ENCODE assay signal across 8 cellular contexts in the genomic region with DNA sequence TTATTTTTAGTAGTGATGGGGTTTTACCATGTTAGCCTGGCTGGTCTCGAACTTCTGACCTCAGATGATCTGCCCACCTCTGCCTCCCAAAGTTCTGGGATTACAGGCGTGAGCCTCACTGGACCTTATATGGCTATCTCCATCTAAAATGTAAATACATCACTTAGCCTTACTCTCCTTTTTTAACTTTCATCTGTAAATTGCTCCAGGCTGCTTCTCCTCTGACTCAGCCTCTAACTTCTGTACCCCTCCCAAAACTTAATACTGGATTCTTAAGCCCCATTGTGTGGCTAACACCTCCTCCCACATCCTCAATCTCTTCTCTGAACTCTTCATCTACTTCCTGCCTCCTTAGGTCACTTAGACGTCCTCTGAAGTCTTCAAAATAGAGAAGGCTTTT. TPM values are rescaled to one million over a fixed set of nuclear protein-coding genes. Genes with fewer than 3 reads are reported as not detected.
DNase-seq lines count a peak whose midpoint lies in the region; ATAC-seq and TF ChIP-seq lines count a peak whose summit lies in the region.

No MANE protein-coding gene starts in this region.

- peaks cover 44 to 71% (median 50%) of the 10 kb centered on the region in 10 experiments for H3K4me1 ChIP-seq in BLaER1 treated with 17β-estradiol and CSF1 and Interleukin-3, amounts not matched to agents 10 nM and 100 nM
- H3K4me1 ChIP-seq in HCT116 (ENCODE audit: control insufficient read depth in 1 of 2, insufficient read depth in 2 of 2, low read length in 2 of 2) (peaks cover 22 to 74% of the 10 kb centered on the region in 2 experiments), left lung (peaks cover 38 to 76% of the 10 kb centered on the region in 2 donors), thyroid gland (peaks cover 7 to 20% of the 10 kb centered on the region in 2 donors)

- ATAC-seq in HCT116 (peak; percentile 12; the same call in 1 of the 2 replicates), left lung (peak; percentile 4), GM21786 (IDR thresholded peaks at IDR 0.05; ENCODE audit: unreplicated experiment) (no peak), HG02759 (IDR thresholded peaks at IDR 0.05; ENCODE audit: unreplicated experiment) (no peak), HG02798 (IDR thresholded peaks at IDR 0.05; ENCODE audit: poor library complexity, unreplicated experiment) (no peak)
- peak; percentile 56 for ATAC-seq in activated CD8-positive, alpha-beta T cell treated with anti-CD3 and anti-CD28 coated beads, Interleukin-2, amount 10 ng/mL, durations not matched to agents 7 days and 5 days

- BruUV-seq in HCT116 (replicated peaks; lab: Mats Ljungman, UMichigan): no TSS peak

- peaks cover 5% of the 10 kb centered on the region for H3K27me3 Mint-ChIP-seq in activated CD8-positive, alpha-beta T cell treated with anti-CD3 and anti-CD28 coated beads, Interleukin-2, amount 10 ng/mL, durations not matched to agents 7 days and 5 days (ENCODE audit: low read depth)

- intact Hi-C loops in HCT116 (cut with micrococcal nuclease) (no loop called here), left lung (cut with DNase I) (no loop called here), thyroid gland (cut with DNase I) (no loop called here)

- DNase-seq in HCT116 (ENCODE audit: low read depth, low spot score) (peak; percentile 49), left lung (no peak), thyroid gland (no peak)
- peak; percentile 80 for DNase-seq in activated CD8-positive, alpha-beta T cell treated with anti-CD3 and anti-CD28 coated beads, Interleukin-2, amount 10 ng/mL, durations not matched to agents 7 days and 5 days

- no peak overlapping the region for H2AFZ ChIP-seq in HCT116 (ENCODE audit: low read depth, low read length, poor library complexity, severe bottlenecking)

- H3K9me2 ChIP-seq in HCT116 (ENCODE audit: insufficient read depth): no peaks in the 10 kb centered on the region

- peaks cover 0 to 18% (median 12%) of the 10 kb centered on the region in 11 experiments; a peak in 13 of 22 replicates for H3K36me3 ChIP-seq in BLaER1 treated with 17β-estradiol and CSF1 and Interleukin-3, amounts not matched to agents 10 nM and 100 nM
- H3K36me3 ChIP-seq in HCT116 (ENCODE audit: control insufficient read depth in 1 of 2, insufficient read depth in 2 of 2, low read length in 2 of 2) (no peaks in the 10 kb centered on the region), left lung (peaks cover 0 to 6% of the 10 kb centered on the region in 2 donors), thyroid gland (no peaks in the 10 kb centered on the region)

- RAD21 ChIA-PET in HCT116 (lab: Charles Lee; ENCODE audit: low non-redundant PET in 1 of 2, low total read pairs in 2 of 2, uncharacterized antibody in 2 of 2, unreplicated experiment in 2 of 2): interaction anchor here in 1 of 2 experiments (0.7 kb wide), 1 partner anchor 304 kb away, joined by 3 read pairs; no protein-coding TSS in a partner anchor

- peak overlapping the region; percentile 77 for H3K27ac Mint-ChIP-seq in activated CD8-positive, alpha-beta T cell treated with anti-CD3 and anti-CD28 coated beads, Interleukin-2, amount 10 ng/mL, durations not matched to agents 7 days and 5 days

- H3K79me2 ChIP-seq in HCT116 (ENCODE audit: insufficient read depth, low read length): peaks cover 9% of the 10 kb centered on the region; the same call in 1 of the 2 replicates

- H3K27ac ChIP-seq in BLaER1 treated with 17β-estradiol and CSF1 and Interleukin-3, amounts not matched to agents 10 nM and 100 nM: peak overlapping the region in 8 of 11 experiments; percentile 8 to 68 (median 47); a peak in 12 of 22 replicates
- H3K27ac ChIP-seq in HCT116 (ENCODE audit: low read depth, low read length) (peak overlapping the region; percentile 15; the same call in 1 of the 2 replicates), left lung (peak overlapping the region; percentile 85 to 91), thyroid gland (no peak overlapping the region)

- peaks cover 0 to 81% (median 34%) of the 10 kb centered on the region in 11 experiments; a peak in 15 of 22 replicates for H4K20me1 ChIP-seq in BLaER1 treated with 17β-estradiol and CSF1 and Interleukin-3, amounts not matched to agents 10 nM and 100 nM
- H4K20me1 ChIP-seq in HCT116 (ENCODE audit: insufficient read depth): no peaks in the 10 kb centered on the region

- no peak for TF ChIP-seq POLR2A in HCT116 (IDR thresholded peaks at IDR 0.05; ENCODE audit: borderline replicate concordance, extremely low read depth, insufficient read depth, insufficient read length)
- TF ChIP-seq POLR2A in thyroid gland (IDR thresholded peaks at IDR 0.05): no peak

- H3K9me3 Mint-ChIP-seq in activated CD8-positive, alpha-beta T cell treated with anti-CD3 and anti-CD28 coated beads, Interleukin-2, amount 10 ng/mL, durations not matched to agents 7 days and 5 days (ENCODE audit: insufficient read depth): no peaks in the 10 kb centered on the region

- peak overlapping the region in 5 of 11 experiments; percentile 15 to 51 (median 28); a peak in 6 of 22 replicates for H3K9ac ChIP-seq in BLaER1 treated with 17β-estradiol and CSF1 and Interleukin-3, amounts not matched to agents 10 nM and 100 nM
- H3K9ac ChIP-seq in HCT116 (ENCODE audit: low read length): peak overlapping the region; percentile 36; the same call in 1 of the 2 replicates

- TF ChIP-seq CTCF in HCT116 (IDR thresholded peaks at IDR 0.05 in 2 of 3, conservative IDR thresholded peaks at IDR 0.05 in 1 of 3; ENCODE audit: borderline replicate concordance in 1 of 3, insufficient read depth in 1 of 3, low read depth in 2 of 3, low read length in 2 of 3): no peak
- no peak for TF ChIP-seq CTCF in left lung (IDR thresholded peaks at IDR 0.05)
- no peak for TF ChIP-seq CTCF in thyroid gland (IDR thresholded peaks at IDR 0.05)

- POLR2A ChIA-PET in HCT116 (lab: Charles Lee): no interaction called here
- POLR2A ChIA-PET in activated CD8-positive, alpha-beta T cell treated with anti-CD3 and anti-CD28 coated beads, Interleukin-2, amount 10 ng/mL, durations not matched to agents 7 days and 5 days (lab: Charles Lee): interaction anchor here (1.2 kb wide), 1 partner anchor 36 kb away, joined by 4 read pairs; a partner anchor contains a TSS

- H3K9me3 ChIP-seq in BLaER1 treated with 17β-estradiol and CSF1 and Interleukin-3, amounts not matched to agents 10 nM and 100 nM (replicated peaks in 1 of 11): no peaks in the 10 kb centered on the region
- H3K9me3 ChIP-seq in HCT116 (ENCODE audit: control insufficient read depth in 1 of 2, insufficient read depth in 1 of 2, low read depth in 1 of 2, low read length in 2 of 2) (no peaks in the 10 kb centered on the region), left lung (no peaks in the 10 kb centered on the region), thyroid gland (no peaks in the 10 kb centered on the region)

- no peak for TF ChIP-seq RAD21 in HCT116 (IDR thresholded peaks at IDR 0.05; ENCODE audit: low read depth)

- H3K27me3 ChIP-seq in BLaER1 treated with 17β-estradiol and CSF1 and Interleukin-3, amounts not matched to agents 10 nM and 100 nM: no peaks in the 10 kb centered on the region
- no peaks in the 10 kb centered on the region for H3K27me3 ChIP-seq in HCT116 (ENCODE audit: insufficient read depth, low read length)
- no peaks in the 10 kb centered on the region for H3K27me3 ChIP-seq in left lung
- H3K27me3 ChIP-seq in thyroid gland: no peaks in the 10 kb centered on the region

- H3K4me2 ChIP-seq in BLaER1 treated with 17β-estradiol and CSF1 and Interleukin-3, amounts not matched to agents 10 nM and 100 nM: peak overlapping the region; percentile 8 to 97 (median 92); a peak in 21 of 22 replicates
- H3K4me2 ChIP-seq in HCT116 (ENCODE audit: low read length): peak overlapping the region; percentile 86

- peak overlapping the region; percentile 2 for H3K4me3 Mint-ChIP-seq in activated CD8-positive, alpha-beta T cell treated with anti-CD3 and anti-CD28 coated beads, Interleukin-2, amount 10 ng/mL, durations not matched to agents 7 days and 5 days

- CTCF ChIA-PET in HCT116 (lab: Charles Lee): no interaction called here
- CTCF ChIA-PET in activated CD8-positive, alpha-beta T cell treated with anti-CD3 and anti-CD28 coated beads, Interleukin-2, amount 10 ng/mL, durations not matched to agents 7 days and 5 days (lab: Charles Lee): no interaction called here

- peaks cover 11% of the 10 kb centered on the region for H3K36me3 Mint-ChIP-seq in activated CD8-positive, alpha-beta T cell treated with anti-CD3 and anti-CD28 coated beads, Interleukin-2, amount 10 ng/mL, durations not matched to agents 7 days and 5 days (ENCODE audit: low read depth)

- no peak overlapping the region for H3K4me3 ChIP-seq in BLaER1 treated with 17β-estradiol and CSF1 and Interleukin-3, amounts not matched to agents 10 nM and 100 nM
- peak overlapping the region in 1 of 2 experiments; percentile 8; a peak in 1 of 4 replicates for H3K4me3 ChIP-seq in HCT116 (replicated peaks in 1 of 2; ENCODE audit: low read depth in 1 of 2, low read length in 2 of 2)
- H3K4me3 ChIP-seq in left lung: peak overlapping the region in 1 of 2 donors; percentile 83
- H3K4me3 ChIP-seq in thyroid gland (replicated peaks in 1 of 3): no peak overlapping the region

- 84 to 88% methylated on average over 3 of the region's 3 CpGs for WGBS in thyroid gland, 2 donors

- H3K4me1 Mint-ChIP-seq in activated CD8-positive, alpha-beta T cell treated with anti-CD3 and anti-CD28 coated beads, Interleukin-2, amount 10 ng/mL, durations not matched to agents 7 days and 5 days (ENCODE audit: low read depth): peaks cover 70% of the 10 kb centered on the region

TF ChIP-seq in HCT116, 20 proteins besides CTCF, POLR2A, EP300 and RAD21:
- TF ChIP-seq SP1 (IDR thresholded peaks at IDR 0.05; ENCODE audit: low read depth) (peak; percentile 33; the same call in 1 of the 2 replicates), JUND (IDR thresholded peaks at IDR 0.05) (0 out of 2 replicates have a peak, but pooled peaks have one; percentile 19), SRF (IDR thresholded peaks at IDR 0.05; ENCODE audit: low read depth) (peak; percentile 82), POLR2AphosphoS5 (IDR thresholded peaks at IDR 0.05; ENCODE audit: low read depth, low read length) (no peak), EGR1 (IDR thresholded peaks at IDR 0.05; ENCODE audit: low read depth) (0 out of 2 replicates have a peak, but pooled peaks have one; percentile 27), FOSL1 (IDR thresholded peaks at IDR 0.05; ENCODE audit: low read depth) (0 out of 2 replicates have a peak, but pooled peaks have one; percentile 13)

RNA-seq across cellular contexts. Expression of a gene that starts 4.0 kb away (rescaled TPM):
- total RNA-seq in HCT116 (2021; ENCODE audit: unreplicated experiment) (12.7 TPM), left lung (10 to 100 TPM; 51.2 to 69.4 TPM), thyroid gland (1 to 10 TPM; 5.5 to 9.4 (median 7.4) TPM)
- 6.4 and 7.5 TPM in 2 replicates for polyA plus RNA-seq in HCT116 (2012)
- 1 to 10 TPM; 5.5 to 7.2 TPM for total RNA-seq in activated CD8-positive, alpha-beta T cell treated with anti-CD3 and anti-CD28 coated beads, Interleukin-2, amount 10 ng/mL, durations not matched to agents 7 days and 5 days

RNA-seq across cellular contexts. Expression of a gene that starts 36.7 kb away (rescaled TPM):
- total RNA-seq in HCT116 (2021; ENCODE audit: unreplicated experiment): 28.9 TPM
- polyA plus RNA-seq in HCT116 (2012): 18.2 and 18.3 TPM in 2 replicates
- total RNA-seq in activated CD8-positive, alpha-beta T cell treated with anti-CD3 and anti-CD28 coated beads, Interleukin-2, amount 10 ng/mL, durations not matched to agents 7 days and 5 days: 10 to 100 TPM; 32.1 to 32.8 TPM
- 10 to 100 TPM; 22.8 to 25.4 TPM for total RNA-seq in left lung
- 10 to 100 TPM; 12.6 to 23.7 (median 18.2) TPM for total RNA-seq in thyroid gland

Comparison
In these comparisons a context has a peak if more than half of its experiments do, and no peak if none do; other contexts are left out.
1. H3K27ac ChIP-seq: peak in BLaER1 treated with 17β-estradiol and CSF1 and Interleukin-3, amounts not matched to agents 10 nM and 100 nM (8 of 11), HCT116 (single experiment) and left lung (2 of 2); none in thyroid gland (0 of 3).
2. ATAC-seq: peak in HCT116 (single experiment), activated CD8-positive, alpha-beta T cell treated with anti-CD3 and anti-CD28 coated beads, Interleukin-2, amount 10 ng/mL, durations not matched to agents 7 days and 5 days (single experiment) and left lung (single experiment); none in GM21786 (single experiment), HG02759 (single experiment) and HG02798 (single experiment).
3. DNase-seq: peak in HCT116 (single experiment) and activated CD8-positive, alpha-beta T cell treated with anti-CD3 and anti-CD28 coated beads, Interleukin-2, amount 10 ng/mL, durations not matched to agents 7 days and 5 days (single experiment); none in left lung (0 of 2) and thyroid gland (0 of 2).